Comparison of ENCODE assay signal across 15 cellular contexts in genomic region chr2:121563754-121564153, GRCh38. TPM values are rescaled to one million over a fixed set of nuclear protein-coding genes. Genes with fewer than 3 reads are reported as not detected.
"Had no signal": no experiment of that assay in that cellular context is flagged by ENCODE, and none has a peak within 500 bp of the region (broad histone marks: within the 10 kb centered on the region; RNA-seq: fewer than 3 reads in every experiment).

No MANE protein-coding gene starts in this region.

RNA-seq across cellular contexts. Expression of gene RNU4ATAC, which starts 33.1 kb away (rescaled TPM):
- total RNA-seq: heart right ventricle, hepatocyte, left lobe of liver, liver, mesothelial cell of epicardium, mononuclear cell, osteocyte, posterior vena cava, renal cortical epithelial cell, right atrium auricular region, right lobe of liver, subcutaneous adipose tissue, suprapubic skin, thoracic aorta, upper lobe of right lung had no signal
